1 cellular context compared by ENCODE assay signal in the genomic region with DNA sequence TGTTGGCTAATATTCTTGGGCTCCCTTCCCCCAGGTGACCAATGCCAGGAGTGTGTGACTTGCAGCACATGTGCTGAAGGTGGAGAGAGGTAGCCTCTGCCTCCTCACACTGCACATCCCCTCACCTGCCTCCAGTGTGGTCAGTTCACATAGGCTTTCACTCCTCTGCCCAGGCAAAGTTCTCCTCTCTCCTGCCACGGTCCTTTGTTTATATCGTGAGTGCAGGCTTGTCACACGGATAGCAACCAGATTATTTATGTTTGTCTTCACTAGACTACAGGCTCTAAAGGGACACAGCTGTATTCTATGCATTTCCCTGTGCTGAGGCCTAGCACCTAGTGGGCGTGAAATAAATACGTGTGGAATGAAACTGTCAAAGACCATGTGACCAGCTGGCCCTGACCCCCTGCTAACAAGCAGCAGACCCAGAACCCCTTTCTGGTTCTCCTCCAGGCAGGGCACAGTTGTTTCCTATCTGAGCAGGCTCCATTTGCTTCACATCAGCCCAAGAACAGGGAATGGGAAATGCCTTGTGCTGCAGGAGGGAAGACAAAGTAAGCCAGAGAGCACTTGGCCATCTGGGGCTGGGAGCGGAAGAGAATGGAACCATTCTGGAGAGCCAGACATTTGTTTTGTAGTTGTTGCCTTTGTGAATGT.
TF ChIP-seq lines count a peak whose summit lies in the region.

No MANE protein-coding gene starts in this region.

TF ChIP-seq in HepG2, 621 proteins besides CTCF, POLR2A, EP300 and RAD21 (continued from another document and continues in another):
- TF ChIP-seq ZNF460 (CRISPR knock-in tag; IDR thresholded peaks at IDR 0.05; ENCODE audit: borderline replicate concordance): no peak
- TF ChIP-seq, protein P1, sequence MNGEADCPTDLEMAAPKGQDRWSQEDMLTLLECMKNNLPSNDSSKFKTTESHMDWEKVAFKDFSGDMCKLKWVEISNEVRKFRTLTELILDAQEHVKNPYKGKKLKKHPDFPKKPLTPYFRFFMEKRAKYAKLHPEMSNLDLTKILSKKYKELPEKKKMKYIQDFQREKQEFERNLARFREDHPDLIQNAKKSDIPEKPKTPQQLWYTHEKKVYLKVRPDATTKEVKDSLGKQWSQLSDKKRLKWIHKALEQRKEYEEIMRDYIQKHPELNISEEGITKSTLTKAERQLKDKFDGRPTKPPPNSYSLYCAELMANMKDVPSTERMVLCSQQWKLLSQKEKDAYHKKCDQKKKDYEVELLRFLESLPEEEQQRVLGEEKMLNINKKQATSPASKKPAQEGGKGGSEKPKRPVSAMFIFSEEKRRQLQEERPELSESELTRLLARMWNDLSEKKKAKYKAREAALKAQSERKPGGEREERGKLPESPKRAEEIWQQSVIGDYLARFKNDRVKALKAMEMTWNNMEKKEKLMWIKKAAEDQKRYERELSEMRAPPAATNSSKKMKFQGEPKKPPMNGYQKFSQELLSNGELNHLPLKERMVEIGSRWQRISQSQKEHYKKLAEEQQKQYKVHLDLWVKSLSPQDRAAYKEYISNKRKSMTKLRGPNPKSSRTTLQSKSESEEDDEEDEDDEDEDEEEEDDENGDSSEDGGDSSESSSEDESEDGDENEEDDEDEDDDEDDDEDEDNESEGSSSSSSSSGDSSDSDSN (CRISPR knock-in tag; IDR thresholded peaks at IDR 0.05): 0 out of 2 replicates have a peak, but pooled peaks have one; percentile 17
- no peak for TF ChIP-seq NR2F6 (IDR thresholded peaks at IDR 0.05)
- TF ChIP-seq NR2F6 (CRISPR knock-in tag; IDR thresholded peaks at IDR 0.05): no peak
- TF ChIP-seq ZNF296 (CRISPR knock-in tag; conservative IDR thresholded peaks at IDR 0.05): 0 out of 2 replicates have a peak, but pooled peaks have one; percentile 49
- TF ChIP-seq RBM22 (optimal IDR thresholded peaks at IDR 0.05; ENCODE audit: low read length): peak; percentile 22
- TF ChIP-seq ZNF382 (CRISPR knock-in tag; IDR thresholded peaks at IDR 0.05; ENCODE audit: borderline replicate concordance): no peak
- TF ChIP-seq ZBTB14 (CRISPR knock-in tag; IDR thresholded peaks at IDR 0.05): no peak
- peak; percentile 20; the same call in 1 of the 2 replicates for TF ChIP-seq ZNF772 (CRISPR knock-in tag; IDR thresholded peaks at IDR 0.05)
- no peak for TF ChIP-seq NFIB (CRISPR knock-in tag; IDR thresholded peaks at IDR 0.05; ENCODE audit: borderline replicate concordance)
- TF ChIP-seq ELF4 (CRISPR knock-in tag; IDR thresholded peaks at IDR 0.05; ENCODE audit: borderline replicate concordance): no peak
- no peak for TF ChIP-seq GZF1 (CRISPR knock-in tag; IDR thresholded peaks at IDR 0.05)
- TF ChIP-seq U2AF1 (optimal IDR thresholded peaks at IDR 0.05; ENCODE audit: low read depth, low read length): no peak
- 0 out of 2 replicates have a peak, but pooled peaks have one; percentile 9 for TF ChIP-seq NKX3-1 (CRISPR knock-in tag; IDR thresholded peaks at IDR 0.05)
- no peak for TF ChIP-seq SOX13 (IDR thresholded peaks at IDR 0.05)
- TF ChIP-seq SOX13 (CRISPR knock-in tag; conservative IDR thresholded peaks at IDR 0.05 in 1 of 2, IDR thresholded peaks at IDR 0.05 in 1 of 2): no peak
- no peak for TF ChIP-seq ZFYVE20 (CRISPR knock-in tag; IDR thresholded peaks at IDR 0.05; ENCODE audit: borderline replicate concordance, low read depth)
- TF ChIP-seq, protein P2, sequence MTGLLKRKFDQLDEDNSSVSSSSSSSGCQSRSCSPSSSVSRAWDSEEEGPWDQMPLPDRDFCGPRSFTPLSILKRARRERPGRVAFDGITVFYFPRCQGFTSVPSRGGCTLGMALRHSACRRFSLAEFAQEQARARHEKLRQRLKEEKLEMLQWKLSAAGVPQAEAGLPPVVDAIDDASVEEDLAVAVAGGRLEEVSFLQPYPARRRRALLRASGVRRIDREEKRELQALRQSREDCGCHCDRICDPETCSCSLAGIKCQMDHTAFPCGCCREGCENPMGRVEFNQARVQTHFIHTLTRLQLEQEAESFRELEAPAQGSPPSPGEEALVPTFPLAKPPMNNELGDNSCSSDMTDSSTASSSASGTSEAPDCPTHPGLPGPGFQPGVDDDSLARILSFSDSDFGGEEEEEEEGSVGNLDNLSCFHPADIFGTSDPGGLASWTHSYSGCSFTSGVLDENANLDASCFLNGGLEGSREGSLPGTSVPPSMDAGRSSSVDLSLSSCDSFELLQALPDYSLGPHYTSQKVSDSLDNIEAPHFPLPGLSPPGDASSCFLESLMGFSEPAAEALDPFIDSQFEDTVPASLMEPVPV (CRISPR knock-in tag; IDR thresholded peaks at IDR 0.05): 0 out of 2 replicates have a peak, but pooled peaks have one; percentile 11
- TF ChIP-seq POLR2AphosphoS5 (IDR thresholded peaks at IDR 0.05; ENCODE audit: low read depth, low read length): no peak
- TF ChIP-seq ZNF512B (CRISPR knock-in tag; IDR thresholded peaks at IDR 0.05; ENCODE audit: borderline replicate concordance): 0 out of 2 replicates have a peak, but pooled peaks have one; percentile 24
- TF ChIP-seq ZNF263 (CRISPR knock-in tag; IDR thresholded peaks at IDR 0.05): 0 out of 2 replicates have a peak, but pooled peaks have one; percentile 13
- TF ChIP-seq ZFX (CRISPR knock-in tag; IDR thresholded peaks at IDR 0.05; ENCODE audit: low read depth): peak; percentile 83
- no peak for TF ChIP-seq AGO1 (IDR thresholded peaks at IDR 0.05; ENCODE audit: low read depth, low read length, poor library complexity, severe bottlenecking)
- TF ChIP-seq YEATS4 (CRISPR knock-in tag; IDR thresholded peaks at IDR 0.05; ENCODE audit: borderline replicate concordance): peak; percentile 59; the same call in 1 of the 2 replicates
- TF ChIP-seq PHF8 (CRISPR knock-in tag; IDR thresholded peaks at IDR 0.05): no peak
- TF ChIP-seq, protein P3, sequence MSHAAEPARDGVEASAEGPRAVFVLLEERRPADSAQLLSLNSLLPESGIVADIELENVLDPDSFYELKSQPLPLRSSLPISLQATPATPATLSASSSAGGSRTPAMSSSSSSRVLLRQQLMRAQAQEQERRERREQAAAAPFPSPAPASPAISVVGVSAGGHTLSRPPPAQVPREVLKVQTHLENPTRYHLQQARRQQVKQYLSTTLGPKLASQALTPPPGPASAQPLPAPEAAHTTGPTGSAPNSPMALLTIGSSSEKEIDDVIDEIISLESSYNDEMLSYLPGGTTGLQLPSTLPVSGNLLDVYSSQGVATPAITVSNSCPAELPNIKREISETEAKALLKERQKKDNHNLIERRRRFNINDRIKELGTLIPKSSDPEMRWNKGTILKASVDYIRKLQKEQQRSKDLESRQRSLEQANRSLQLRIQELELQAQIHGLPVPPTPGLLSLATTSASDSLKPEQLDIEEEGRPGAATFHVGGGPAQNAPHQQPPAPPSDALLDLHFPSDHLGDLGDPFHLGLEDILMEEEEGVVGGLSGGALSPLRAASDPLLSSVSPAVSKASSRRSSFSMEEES (CRISPR knock-in tag; IDR thresholded peaks at IDR 0.05): peak; percentile 13; the same call in 1 of the 2 replicates
- TF ChIP-seq MIER3 (CRISPR knock-in tag; IDR thresholded peaks at IDR 0.05; ENCODE audit: borderline replicate concordance): no peak
- no peak for TF ChIP-seq SSRP1 (CRISPR knock-in tag; IDR thresholded peaks at IDR 0.05)
- TF ChIP-seq ARID5B (CRISPR knock-in tag; IDR thresholded peaks at IDR 0.05): no peak
- no peak for TF ChIP-seq ZNF580 (CRISPR knock-in tag; IDR thresholded peaks at IDR 0.05; ENCODE audit: borderline replicate concordance, low read depth)
- TF ChIP-seq ZMYM3 (CRISPR knock-in tag; IDR thresholded peaks at IDR 0.05): no peak
- no peak for TF ChIP-seq E2F1 (CRISPR knock-in tag; IDR thresholded peaks at IDR 0.05)
- no peak for TF ChIP-seq ZNF24 (IDR thresholded peaks at IDR 0.05)
- 0 out of 2 replicates have a peak, but pooled peaks have one; percentile 38 for TF ChIP-seq SAFB2 (CRISPR knock-in tag; IDR thresholded peaks at IDR 0.05; ENCODE audit: borderline replicate concordance, low read depth)
- TF ChIP-seq ZBED4 (CRISPR knock-in tag; IDR thresholded peaks at IDR 0.05; ENCODE audit: borderline replicate concordance): no peak
- TF ChIP-seq POLR2G (IDR thresholded peaks at IDR 0.05; ENCODE audit: low read depth, low read length): peak; percentile 49
- TF ChIP-seq ZNF484 (CRISPR knock-in tag; IDR thresholded peaks at IDR 0.05; ENCODE audit: borderline replicate concordance, low read depth): no peak
